ENCODE assay signal across 2 cellular contexts in genomic region chr17:35202582-35202981, GRCh38. TPM values are rescaled to one million over a fixed set of nuclear protein-coding genes. Genes with fewer than 3 reads are reported as not detected.
"Had no signal": no experiment of that assay in that cellular context is flagged by ENCODE, and none has a peak within 500 bp of the region (broad histone marks: within the 10 kb centered on the region; RNA-seq: fewer than 3 reads in every experiment).

No MANE protein-coding gene starts in this region.

RNA-seq across cellular contexts. Expression of gene SLC35G3, which starts 8.4 kb away (rescaled TPM):
- total RNA-seq: G401, GM12878 had no signal
- polyA plus RNA-seq: GM12878 had no signal

RNA-seq across cellular contexts. Expression of gene UNC45B, which starts 55.0 kb away (rescaled TPM):
- total RNA-seq: G401, GM12878 had no signal
